Comparison of ENCODE assay signal across 11 cellular contexts in the genomic region with DNA sequence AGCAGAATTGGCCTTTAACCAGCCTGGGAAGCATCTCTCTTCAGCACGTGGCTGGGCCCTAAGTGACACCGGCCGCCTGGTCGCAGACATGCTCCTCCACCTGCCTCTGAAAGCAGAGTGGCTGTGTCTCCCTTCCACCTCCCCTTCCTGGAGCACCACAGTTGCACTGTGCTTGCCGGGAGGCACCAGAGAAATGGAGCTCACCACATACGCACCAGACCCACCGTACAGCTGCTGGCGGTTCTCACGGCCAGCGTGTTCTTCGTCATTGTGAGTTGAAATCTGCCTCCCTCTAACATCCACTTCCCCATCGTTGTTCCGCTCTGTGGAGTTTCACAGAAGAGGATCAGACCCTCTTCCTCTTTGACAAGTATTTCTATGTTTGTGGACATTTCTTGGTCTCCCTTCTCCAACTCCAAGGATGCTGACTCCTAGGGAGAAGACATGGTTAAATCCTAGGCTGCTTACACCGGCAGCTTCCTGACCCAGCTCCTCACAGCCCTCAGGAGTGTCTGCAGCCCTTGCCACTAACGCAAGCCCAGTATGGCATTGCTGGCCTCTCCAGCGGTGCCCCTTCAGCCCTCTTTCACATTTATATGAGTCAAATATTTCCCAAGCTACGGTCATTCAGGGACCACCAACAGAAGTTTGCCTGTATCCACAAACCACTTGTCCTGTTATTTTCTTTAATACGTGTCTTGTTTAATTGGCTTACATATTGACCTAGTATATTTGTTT. TPM values are rescaled to one million over a fixed set of nuclear protein-coding genes. Genes with fewer than 3 reads are reported as not detected.
"Had no signal": no experiment of that assay in that cellular context is flagged by ENCODE, and none has a peak within 500 bp of the region (broad histone marks: within the 10 kb centered on the region; RNA-seq: fewer than 3 reads in every experiment).

No MANE protein-coding gene starts in this region.

- H3K27me3 Mint-ChIP-seq: activated CD4-positive, alpha-beta T cell treated with anti-CD3 and anti-CD28 coated beads, Interleukin-2, amount 10 ng/mL, durations not matched to agents 24 days and 14 days; activated naive CD8-positive, alpha-beta T cell; T-cell had no signal

- H3K36me3 Mint-ChIP-seq: activated CD8-positive, alpha-beta memory T cell treated with anti-CD3 and anti-CD28 coated beads, Interleukin-2, amount 10 ng/mL, durations not matched to agents 7 days and 5 days; activated naive CD8-positive, alpha-beta T cell; T-cell had no signal

- ATAC-seq: activated CD8-positive, alpha-beta memory T cell treated with anti-CD3 and anti-CD28 coated beads, Interleukin-2, amount 10 ng/mL, durations not matched to agents 7 days and 5 days; T-cell had no signal

- H3K4me3 Mint-ChIP-seq: activated CD4-positive, alpha-beta T cell treated with anti-CD3 and anti-CD28 coated beads, Interleukin-2, amount 10 ng/mL, durations not matched to agents 24 days and 14 days; activated CD8-positive, alpha-beta memory T cell treated with anti-CD3 and anti-CD28 coated beads, Interleukin-2, amount 10 ng/mL, durations not matched to agents 7 days and 5 days; activated naive CD8-positive, alpha-beta T cell; activated T-helper 1 cell treated with anti-CD3 and anti-CD28 coated beads, Interleukin-12 subunit alpha, Interleukin-12 subunit beta, Interleukin-2, Interleukin-4 antibody, amounts not matched to agents 30 ng/mL and 10 ng/mL and 1 ng/mL, durations not matched to agents 14 hours and 24 hours and 36 hours; IgD-negative memory B cell; T-cell had no signal

- H3K27ac Mint-ChIP-seq: activated CD4-positive, alpha-beta T cell treated with anti-CD3 and anti-CD28 coated beads, Interleukin-2, amount 10 ng/mL, durations not matched to agents 24 days and 14 days; activated CD8-positive, alpha-beta memory T cell treated with anti-CD3 and anti-CD28 coated beads, Interleukin-2, amount 10 ng/mL, durations not matched to agents 7 days and 5 days; activated naive CD8-positive, alpha-beta T cell; activated T-helper 1 cell treated with anti-CD3 and anti-CD28 coated beads, Interleukin-12 subunit alpha, Interleukin-12 subunit beta, Interleukin-2, Interleukin-4 antibody, amounts not matched to agents 30 ng/mL and 10 ng/mL and 1 ng/mL, durations not matched to agents 14 hours and 24 hours and 36 hours; IgD-negative memory B cell; T-cell had no signal

- DNase-seq: activated CD4-positive, alpha-beta T cell treated with anti-CD3 and anti-CD28 coated beads, Interleukin-2, amount 10 ng/mL, durations not matched to agents 24 days and 14 days; activated CD8-positive, alpha-beta memory T cell treated with anti-CD3 and anti-CD28 coated beads, Interleukin-2, amount 10 ng/mL, durations not matched to agents 7 days and 5 days; MM.1S; NCI-H187 treated with DMSO at 0.1 percent for 48 hours; NCI-H69; OCI-M1; SHP77 treated with DMSO at 0.1 percent for 48 hours had no signal

- H3K9me3 Mint-ChIP-seq: activated CD4-positive, alpha-beta T cell treated with anti-CD3 and anti-CD28 coated beads, Interleukin-2, amount 10 ng/mL, durations not matched to agents 24 days and 14 days; activated T-helper 1 cell treated with anti-CD3 and anti-CD28 coated beads, Interleukin-12 subunit alpha, Interleukin-12 subunit beta, Interleukin-2, Interleukin-4 antibody, amounts not matched to agents 30 ng/mL and 10 ng/mL and 1 ng/mL, durations not matched to agents 14 hours and 24 hours and 36 hours; IgD-negative memory B cell; T-cell had no signal

RNA-seq across cellular contexts. Expression of a gene that starts 11.5 kb away (rescaled TPM):
- total RNA-seq: activated CD4-positive, alpha-beta T cell treated with anti-CD3 and anti-CD28 coated beads, Interleukin-2, amount 10 ng/mL, durations not matched to agents 24 days and 14 days; activated CD8-positive, alpha-beta memory T cell treated with anti-CD3 and anti-CD28 coated beads, Interleukin-2, amount 10 ng/mL, durations not matched to agents 7 days and 5 days; activated T-helper 1 cell treated with anti-CD3 and anti-CD28 coated beads, Interleukin-12 subunit alpha, Interleukin-12 subunit beta, Interleukin-2, Interleukin-4 antibody, amounts not matched to agents 30 ng/mL and 10 ng/mL and 1 ng/mL, durations not matched to agents 14 hours and 24 hours and 36 hours; T-cell had no signal
- polyA plus RNA-seq: IgD-negative memory B cell had no signal

RNA-seq across cellular contexts. Expression of a gene that starts 21.2 kb away (rescaled TPM):
- total RNA-seq: activated CD4-positive, alpha-beta T cell treated with anti-CD3 and anti-CD28 coated beads, Interleukin-2, amount 10 ng/mL, durations not matched to agents 24 days and 14 days; activated CD8-positive, alpha-beta memory T cell treated with anti-CD3 and anti-CD28 coated beads, Interleukin-2, amount 10 ng/mL, durations not matched to agents 7 days and 5 days; activated T-helper 1 cell treated with anti-CD3 and anti-CD28 coated beads, Interleukin-12 subunit alpha, Interleukin-12 subunit beta, Interleukin-2, Interleukin-4 antibody, amounts not matched to agents 30 ng/mL and 10 ng/mL and 1 ng/mL, durations not matched to agents 14 hours and 24 hours and 36 hours; T-cell had no signal
- polyA plus RNA-seq: IgD-negative memory B cell had no signal

RNA-seq across cellular contexts. Expression of a gene that starts 38.7 kb away (rescaled TPM):
- total RNA-seq: activated CD4-positive, alpha-beta T cell treated with anti-CD3 and anti-CD28 coated beads, Interleukin-2, amount 10 ng/mL, durations not matched to agents 24 days and 14 days; activated CD8-positive, alpha-beta memory T cell treated with anti-CD3 and anti-CD28 coated beads, Interleukin-2, amount 10 ng/mL, durations not matched to agents 7 days and 5 days; activated T-helper 1 cell treated with anti-CD3 and anti-CD28 coated beads, Interleukin-12 subunit alpha, Interleukin-12 subunit beta, Interleukin-2, Interleukin-4 antibody, amounts not matched to agents 30 ng/mL and 10 ng/mL and 1 ng/mL, durations not matched to agents 14 hours and 24 hours and 36 hours; T-cell had no signal
- polyA plus RNA-seq: IgD-negative memory B cell had no signal

RNA-seq across cellular contexts. Expression of a gene that starts 41.9 kb away (rescaled TPM):
- total RNA-seq: activated CD4-positive, alpha-beta T cell treated with anti-CD3 and anti-CD28 coated beads, Interleukin-2, amount 10 ng/mL, durations not matched to agents 24 days and 14 days; activated CD8-positive, alpha-beta memory T cell treated with anti-CD3 and anti-CD28 coated beads, Interleukin-2, amount 10 ng/mL, durations not matched to agents 7 days and 5 days; activated T-helper 1 cell treated with anti-CD3 and anti-CD28 coated beads, Interleukin-12 subunit alpha, Interleukin-12 subunit beta, Interleukin-2, Interleukin-4 antibody, amounts not matched to agents 30 ng/mL and 10 ng/mL and 1 ng/mL, durations not matched to agents 14 hours and 24 hours and 36 hours had no signal
- polyA plus RNA-seq: IgD-negative memory B cell had no signal

RNA-seq across cellular contexts. Expression of a gene that starts 58.1 kb away (rescaled TPM):
- total RNA-seq: activated CD4-positive, alpha-beta T cell treated with anti-CD3 and anti-CD28 coated beads, Interleukin-2, amount 10 ng/mL, durations not matched to agents 24 days and 14 days; activated CD8-positive, alpha-beta memory T cell treated with anti-CD3 and anti-CD28 coated beads, Interleukin-2, amount 10 ng/mL, durations not matched to agents 7 days and 5 days; activated T-helper 1 cell treated with anti-CD3 and anti-CD28 coated beads, Interleukin-12 subunit alpha, Interleukin-12 subunit beta, Interleukin-2, Interleukin-4 antibody, amounts not matched to agents 30 ng/mL and 10 ng/mL and 1 ng/mL, durations not matched to agents 14 hours and 24 hours and 36 hours; T-cell had no signal
- polyA plus RNA-seq: IgD-negative memory B cell had no signal
